ENCODE assay signal across 8 cellular contexts in genomic region chr16:2340564-2341455, GRCh38. TPM values are rescaled to one million over a fixed set of nuclear protein-coding genes. Genes with fewer than 3 reads are reported as not detected.
DNase-seq lines count a peak whose midpoint lies in the region; ATAC-seq and TF ChIP-seq lines count a peak whose summit lies in the region.

TSS of gene ABCA3 (minus strand) at chr16:2340728. CDS start at chr16:2326466, 14,262 bp downstream.

- H3K36me3 Mint-ChIP-seq in immature natural killer cell: no peaks in the 10 kb centered on the region

- intact Hi-C loops in spleen (cut with DNase I; ENCODE audit: low total_unique reads): no loop called here

- peak; percentile 61 for ATAC-seq in GM18873 (IDR thresholded peaks at IDR 0.05; ENCODE audit: low FRiP score, unreplicated experiment)
- ATAC-seq in HG03135 (IDR thresholded peaks at IDR 0.05; ENCODE audit: unreplicated experiment): peak; percentile 82

- no peak for TF ChIP-seq POLR2A in spleen (IDR thresholded peaks at IDR 0.05)

- peaks cover 0 to 4% (median 0%) of the 10 kb centered on the region in 8 donors for H3K9me3 ChIP-seq in spleen

- peaks cover 14 to 20% of the 10 kb centered on the region in 2 donors for H3K4me1 Mint-ChIP-seq in immature natural killer cell

- peak within 1 kb of the TSS; percentile 82 to 88 (median 85) for H3K4me3 Mint-ChIP-seq in immature natural killer cell

- H3K27me3 ChIP-seq in spleen (replicated peaks in 1 of 7): peaks cover 0 to 39% (median 6%) of the 10 kb centered on the region in 7 donors

- peak within 1 kb of the TSS in 5 of 8 donors; percentile 22 to 66 (median 39) for H3K27ac ChIP-seq in spleen

- peak; percentile 99 for DNase-seq in AG08395 (ENCODE audit: low spot score)
- DNase-seq in NCI-H2196 (lab: John Stamatoyannopoulos, UW; ENCODE audit: unreplicated experiment): peak; percentile 98
- peak; percentile 89 to 92 for DNase-seq in cardiac fibroblast (ENCODE audit: low read depth in 2 of 2)
- DNase-seq in immature natural killer cell: peak; percentile 97
- peak; percentile 98 for DNase-seq in spleen

- H3K4me1 ChIP-seq in spleen: peaks cover 7 to 29% (median 26%) of the 10 kb centered on the region in 6 donors

- H3K4me3 ChIP-seq in WI38 (ENCODE audit: low read depth, low read length) (peak within 1 kb of the TSS; percentile 54), cardiac fibroblast (replicated peaks in 1 of 2; ENCODE audit: low read depth in 2 of 2, low read length in 2 of 2) (peak within 1 kb of the TSS; percentile 45 to 52), spleen (peak within 1 kb of the TSS; percentile 74 to 98 (median 84))

- WGBS in spleen, 5 donors: 13 to 30% (median 20%) methylated on average over 38 to 110 of the region's 110 CpGs

- peak; percentile 85 for TF ChIP-seq CTCF in WI38 (IDR thresholded peaks at IDR 0.05; ENCODE audit: low read depth, low read length)
- peak; percentile 65 for TF ChIP-seq CTCF in cardiac fibroblast (IDR thresholded peaks at IDR 0.05; ENCODE audit: low read depth, low read length)
- TF ChIP-seq CTCF in spleen (IDR thresholded peaks at IDR 0.05 in 8 of 11, conservative IDR thresholded peaks at IDR 0.05 in 3 of 11): peak; percentile 100

- no peaks in the 10 kb centered on the region for H3K9me3 Mint-ChIP-seq in immature natural killer cell

- H3K27ac Mint-ChIP-seq in immature natural killer cell: peak within 1 kb of the TSS in 5 of 6 donors; percentile 44 to 82 (median 68)

- H3K27me3 Mint-ChIP-seq in immature natural killer cell (ENCODE audit: low read depth in 3 of 3): peaks cover 3 to 18% (median 4%) of the 10 kb centered on the region in 3 donors

- no peaks in the 10 kb centered on the region for H3K36me3 ChIP-seq in spleen

RNA-seq across cellular contexts. Expression of gene ABCA3, which starts in this region (rescaled TPM):
- polyA plus RNA-seq in immature natural killer cell: 1 to 10 TPM; 2.4 to 7.6 (median 4.8) TPM
- total RNA-seq in spleen: 10 to 100 TPM in 1 of 7 donors, 1 to 10 TPM in 6; 6.5 to 12.6 (median 7.3) TPM
- 1 to 10 TPM; 2.5 to 5.5 (median 2.5) TPM for polyA plus RNA-seq in spleen

Comparison
In these comparisons a context has a peak if more than half of its experiments do, and no peak if none do; other contexts are left out.
1. Peak in every context shown above with its lines: DNase-seq, ATAC-seq, H3K4me3 ChIP-seq and H3K27ac ChIP-seq.